21 cellular contexts compared by ENCODE assay signal in the genomic region with DNA sequence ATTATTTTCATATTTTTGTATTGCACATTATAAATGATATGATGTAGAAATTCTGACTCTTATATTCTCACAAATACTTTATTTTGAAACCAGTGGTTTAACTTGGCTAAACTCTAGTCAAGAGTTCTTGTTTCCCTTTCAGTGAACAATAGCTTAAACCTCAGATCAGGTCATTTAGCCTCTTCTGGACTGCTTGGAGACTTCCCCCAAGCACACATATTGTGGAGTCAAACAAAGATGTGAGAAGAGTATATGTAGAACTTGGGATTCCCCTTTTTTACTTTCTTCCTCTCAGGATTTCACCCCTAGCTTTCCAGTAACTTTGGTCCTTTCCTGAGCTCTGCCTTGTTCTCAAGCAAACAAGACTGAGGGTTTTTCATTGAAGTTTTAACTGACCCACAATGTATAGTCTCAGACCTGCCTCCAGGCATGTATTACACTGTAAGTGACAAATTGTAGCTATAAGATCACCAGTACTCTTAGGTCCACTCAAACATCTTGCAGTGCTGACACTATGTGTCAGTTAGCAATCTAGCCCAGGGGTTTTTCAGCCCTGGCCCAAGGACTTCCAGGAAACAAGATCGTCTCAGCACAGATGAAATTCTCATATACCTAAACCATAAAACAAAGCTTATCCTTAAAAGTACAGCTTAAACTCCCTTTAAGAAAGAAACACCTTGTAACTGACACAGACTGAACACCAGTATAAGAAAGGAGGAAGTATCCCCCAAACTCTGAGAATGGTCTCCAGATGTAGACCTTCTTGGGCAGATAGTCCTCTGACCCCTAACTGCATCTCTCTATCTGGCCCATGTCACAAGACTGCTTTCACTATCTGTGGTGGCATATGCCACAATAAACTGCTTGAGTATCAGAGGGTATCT.
DNase-seq lines count a peak whose midpoint lies in the region; ATAC-seq and TF ChIP-seq lines count a peak whose summit lies in the region.
"Had no signal": no experiment of that assay in that cellular context is flagged by ENCODE, and none has a peak within 500 bp of the region (broad histone marks: within the 10 kb centered on the region; RNA-seq: fewer than 3 reads in every experiment).

No MANE protein-coding gene starts in this region.

- intact Hi-C loops in CD4-positive, alpha-beta T cell (cut with DNase I, micrococcal nuclease): no loop called here

- no peak overlapping the region for H2AFZ ChIP-seq in MM.1S (ENCODE audit: low read length)

- no peaks in the 10 kb centered on the region for H3K27me3 ChIP-seq in MM.1S (replicated peaks; ENCODE audit: insufficient read depth, low read length)
- no peaks in the 10 kb centered on the region for H3K27me3 ChIP-seq in CD4-positive, alpha-beta T cell (ENCODE audit: control insufficient read depth, insufficient read depth, low read length)
- H3K27me3 ChIP-seq: gastrocnemius medialis, right atrium auricular region, vagina had no signal

- TF ChIP-seq CTCF in GM12865 (IDR thresholded peaks at IDR 0.05; ENCODE audit: insufficient read depth, low read depth, low read length, missing control alignments): no peak
- TF ChIP-seq CTCF in MM.1S (IDR thresholded peaks at IDR 0.05; ENCODE audit: low read length): no peak
- no peak for TF ChIP-seq CTCF in CD4-positive, alpha-beta T cell (IDR thresholded peaks at IDR 0.05)

- H3K36me3 Mint-ChIP-seq in activated naive CD8-positive, alpha-beta T cell treated with anti-CD3 and anti-CD28 coated beads, Interleukin-2, amount 50 U/mL, for 24 hours (ENCODE audit: low read depth): no peaks in the 10 kb centered on the region
- H3K36me3 Mint-ChIP-seq in CD4-positive, alpha-beta T cell (ENCODE audit: low read depth): no peaks in the 10 kb centered on the region
- H3K36me3 Mint-ChIP-seq: CD8-positive, alpha-beta T cell had no signal

- no peak overlapping the region for H3K4me3 ChIP-seq in GM12865 (ENCODE audit: low read depth, low read length)
- H3K4me3 ChIP-seq in MM.1S (ENCODE audit: low read length): no peak overlapping the region
- H3K4me3 ChIP-seq: gastrocnemius medialis, right atrium auricular region, vagina had no signal

- H3K4me1 ChIP-seq in MM.1S (ENCODE audit: low read length): no peaks in the 10 kb centered on the region
- H3K4me1 ChIP-seq: gastrocnemius medialis, right atrium auricular region, vagina had no signal

- no peaks in the 10 kb centered on the region for H3K79me2 ChIP-seq in MM.1S (ENCODE audit: low read length)

- peak; percentile 20 for DNase-seq in GM12865 (ENCODE audit: low read depth)
- peak; percentile 53 for DNase-seq in MM.1S
- DNase-seq in DMS153 treated with DMSO at 0.1 percent for 48 hours (lab: John Stamatoyannopoulos, UW; ENCODE audit: unreplicated experiment): no peak
- DNase-seq in activated naive CD8-positive, alpha-beta T cell treated with anti-CD3 and anti-CD28 coated beads, Interleukin-2, amount 50 U/mL, for 24 hours: no peak
- DNase-seq in activated CD8-positive, alpha-beta memory T cell treated with anti-CD3 and anti-CD28 coated beads, Interleukin-2, amount 50 U/mL, for 4 hours: no peak
- no peak for DNase-seq in CD4-positive, alpha-beta T cell
- DNase-seq: ACHN; activated gamma-delta T cell treated with Interleukin-2 at 50 U/mL for 16 hours; CD8-positive, alpha-beta T cell; cortex of kidney; gastrocnemius medialis; NCI-H1436 treated with DMSO at 0.1 percent for 48 hours; nucleus accumbens; SIG-M5; stimulated activated naive CD8-positive, alpha-beta T cell treated with anti-CD3 and anti-CD28 coated beads, Interleukin-15, amount 100 ng/mL, for 72 hours; T-helper 2 cell had no signal

- H3F3A ChIP-seq in MM.1S (ENCODE audit: insufficient read depth, low read length): no peaks in the 10 kb centered on the region

- no peak overlapping the region for H3K27ac ChIP-seq in MM.1S (ENCODE audit: low read length)
- no peak overlapping the region for H3K27ac ChIP-seq in CD4-positive, alpha-beta T cell (ENCODE audit: low read depth, low read length)
- H3K27ac ChIP-seq: epithelial cell of prostate, gastrocnemius medialis, right atrium auricular region, vagina had no signal

- no peaks in the 10 kb centered on the region for H3K9me3 ChIP-seq in MM.1S (replicated peaks; ENCODE audit: insufficient read depth, low read length)
- no peaks in the 10 kb centered on the region for H3K9me3 ChIP-seq in CD4-positive, alpha-beta T cell (ENCODE audit: control insufficient read depth, low read length)
- H3K9me3 ChIP-seq: gastrocnemius medialis, right atrium auricular region, vagina had no signal

- H3K27me3 Mint-ChIP-seq in activated naive CD8-positive, alpha-beta T cell treated with anti-CD3 and anti-CD28 coated beads, Interleukin-2, amount 50 U/mL, for 24 hours: no peaks in the 10 kb centered on the region
- H3K27me3 Mint-ChIP-seq in CD4-positive, alpha-beta T cell: no peaks in the 10 kb centered on the region
- H3K27me3 Mint-ChIP-seq: stimulated activated naive CD8-positive, alpha-beta T cell treated with anti-CD3 and anti-CD28 coated beads, Interleukin-15, amount 100 ng/mL, for 72 hours had no signal

- H3K9me2 ChIP-seq in MM.1S (replicated peaks; ENCODE audit: insufficient read depth, low read length): no peaks in the 10 kb centered on the region

- H3K4me3 Mint-ChIP-seq in activated naive CD8-positive, alpha-beta T cell treated with anti-CD3 and anti-CD28 coated beads, Interleukin-2, amount 50 U/mL, for 24 hours: no peak overlapping the region
- H3K4me3 Mint-ChIP-seq in CD4-positive, alpha-beta T cell: no peak overlapping the region
- H3K4me3 Mint-ChIP-seq: CD8-positive, alpha-beta T cell; stimulated activated naive CD8-positive, alpha-beta T cell treated with anti-CD3 and anti-CD28 coated beads, Interleukin-15, amount 100 ng/mL, for 72 hours had no signal

- no peaks in the 10 kb centered on the region for H3K36me3 ChIP-seq in MM.1S (replicated peaks; ENCODE audit: insufficient read depth, low read length)
- H3K36me3 ChIP-seq: gastrocnemius medialis, right atrium auricular region, vagina had no signal

- no peak overlapping the region for H3K9ac ChIP-seq in MM.1S (ENCODE audit: low read length)

- H3K4me2 ChIP-seq in MM.1S (ENCODE audit: low read depth, low read length): no peak overlapping the region

- H3K9me3 Mint-ChIP-seq in activated naive CD8-positive, alpha-beta T cell treated with anti-CD3 and anti-CD28 coated beads, Interleukin-2, amount 50 U/mL, for 24 hours: peaks cover 3% of the 10 kb centered on the region
- H3K9me3 Mint-ChIP-seq in CD4-positive, alpha-beta T cell: no peaks in the 10 kb centered on the region

- CTCF ChIA-PET in CD4-positive, alpha-beta T cell (lab: Charles Lee): no interaction called here

- no peaks in the 10 kb centered on the region for H4K20me1 ChIP-seq in MM.1S (ENCODE audit: insufficient read depth, low read length)

- POLR2A ChIA-PET in CD4-positive, alpha-beta T cell (lab: Charles Lee): no interaction called here

- no peaks in the 10 kb centered on the region for H3K4me1 Mint-ChIP-seq in activated naive CD8-positive, alpha-beta T cell treated with anti-CD3 and anti-CD28 coated beads, Interleukin-2, amount 50 U/mL, for 24 hours
- H3K4me1 Mint-ChIP-seq in CD4-positive, alpha-beta T cell (ENCODE audit: low read depth): no peaks in the 10 kb centered on the region
- H3K4me1 Mint-ChIP-seq: stimulated activated naive CD8-positive, alpha-beta T cell treated with anti-CD3 and anti-CD28 coated beads, Interleukin-15, amount 100 ng/mL, for 72 hours had no signal

- no peak overlapping the region for H3K27ac Mint-ChIP-seq in activated naive CD8-positive, alpha-beta T cell treated with anti-CD3 and anti-CD28 coated beads, Interleukin-2, amount 50 U/mL, for 24 hours
- H3K27ac Mint-ChIP-seq in CD4-positive, alpha-beta T cell: no peak overlapping the region
- H3K27ac Mint-ChIP-seq: CD8-positive, alpha-beta T cell; stimulated activated naive CD8-positive, alpha-beta T cell treated with anti-CD3 and anti-CD28 coated beads, Interleukin-15, amount 100 ng/mL, for 72 hours had no signal

- peak; percentile 69 for ATAC-seq in GM19351 (IDR thresholded peaks at IDR 0.05; ENCODE audit: unreplicated experiment)
- ATAC-seq in HG02678 (IDR thresholded peaks at IDR 0.05; ENCODE audit: unreplicated experiment): peak; percentile 57
- ATAC-seq in activated naive CD8-positive, alpha-beta T cell treated with anti-CD3 and anti-CD28 coated beads, Interleukin-2, amount 50 U/mL, for 24 hours: no peak
- ATAC-seq in CD4-positive, alpha-beta T cell (ENCODE audit: poor library complexity): no peak
- ATAC-seq: CD8-positive, alpha-beta T cell; gastrocnemius medialis; stimulated activated naive CD8-positive, alpha-beta T cell treated with anti-CD3 and anti-CD28 coated beads, Interleukin-15, amount 100 ng/mL, for 72 hours had no signal

Comparison
In these comparisons a context has a peak if more than half of its experiments do, and no peak if none do; other contexts are left out.
1. DNase-seq: peak in GM12865 (single experiment) and MM.1S (single experiment); none in DMS153 treated with DMSO at 0.1 percent for 48 hours (single experiment), activated naive CD8-positive, alpha-beta T cell treated with anti-CD3 and anti-CD28 coated beads, Interleukin-2, amount 50 U/mL, for 24 hours (single experiment), activated CD8-positive, alpha-beta memory T cell treated with anti-CD3 and anti-CD28 coated beads, Interleukin-2, amount 50 U/mL, for 4 hours (single experiment) and CD4-positive, alpha-beta T cell (0 of 10).
2. ATAC-seq: peak in GM19351 (single experiment) and HG02678 (single experiment); none in activated naive CD8-positive, alpha-beta T cell treated with anti-CD3 and anti-CD28 coated beads, Interleukin-2, amount 50 U/mL, for 24 hours (single experiment) and CD4-positive, alpha-beta T cell (single experiment).